ENCODE assay signal across 15 cellular contexts in genomic region chr9:122206118-122207046, GRCh38. TPM values are rescaled to one million over a fixed set of nuclear protein-coding genes. Genes with fewer than 3 reads are reported as not detected.
DNase-seq lines count a peak whose midpoint lies in the region; ATAC-seq and TF ChIP-seq lines count a peak whose summit lies in the region.
"Had no signal": no experiment of that assay in that cellular context is flagged by ENCODE, and none has a peak within 500 bp of the region (broad histone marks: within the 10 kb centered on the region; RNA-seq: fewer than 3 reads in every experiment).

No MANE protein-coding gene starts in this region.

- H3K27me3 ChIP-seq in RWPE2 (ENCODE audit: insufficient read depth, poor library complexity, severe bottlenecking) (no peaks in the 10 kb centered on the region), ovary (no peaks in the 10 kb centered on the region)
- H3K27me3 ChIP-seq: right atrium auricular region had no signal

- TF ChIP-seq CTCF in RWPE2 (IDR thresholded peaks at IDR 0.05; ENCODE audit: poor library complexity, severe bottlenecking): no peak
- TF ChIP-seq CTCF in fibroblast of mammary gland (conservative IDR thresholded peaks at IDR 0.05; ENCODE audit: control insufficient read depth, insufficient read depth, low read depth, low read length): no peak
- TF ChIP-seq CTCF in retinal pigment epithelial cell (conservative IDR thresholded peaks at IDR 0.05; ENCODE audit: low read depth, low read length): no peak
- no peak for TF ChIP-seq CTCF in ovary (IDR thresholded peaks at IDR 0.05)

- ATAC-seq in RWPE2 (ENCODE audit: low read depth): peak; percentile 60
- ATAC-seq: activated CD8-positive, alpha-beta T cell treated with anti-CD3 and anti-CD28 coated beads, Interleukin-2, amount 10 ng/mL, durations not matched to agents 7 days and 5 days had no signal

- WGBS in ovary, 3 donors: 72 to 78% (median 77%) methylated on average over 9 of the region's 9 CpGs

- no peaks in the 10 kb centered on the region for H3K36me3 ChIP-seq in RWPE2 (ENCODE audit: low read depth)
- no peaks in the 10 kb centered on the region for H3K36me3 ChIP-seq in ovary
- H3K36me3 ChIP-seq: esophagus muscularis mucosa, right atrium auricular region, thoracic aorta had no signal

- H3K27ac ChIP-seq in RWPE2 (ENCODE audit: poor library complexity, severe bottlenecking) (no peak overlapping the region), ovary (no peak overlapping the region)
- H3K27ac ChIP-seq: esophagus muscularis mucosa, right atrium auricular region, thoracic aorta had no signal

- intact Hi-C loops in ovary (cut with DNase I): no loop called here

- DNase-seq in GM03348 (ENCODE audit: low spot score): peak; percentile 91
- no peak for DNase-seq in RWPE2 (ENCODE audit: low spot score)
- peak; percentile 85 for DNase-seq in fibroblast of mammary gland (ENCODE audit: low read depth)
- peak; percentile 73 for DNase-seq in retinal pigment epithelial cell (ENCODE audit: low read depth)
- DNase-seq in stimulated activated CD4-positive, alpha-beta T cell treated with anti-CD3 and anti-CD28 coated beads, Interleukin-12 subunit alpha, Interleukin-12 subunit beta, amount 100 ng/mL, for 4 hours: no peak
- no peak for DNase-seq in ovary
- DNase-seq in DMS79 treated with DMSO at 0.1 percent for 48 hours (lab: John Stamatoyannopoulos, UW): no peak
- DNase-seq in stimulated activated CD4-positive, alpha-beta T cell treated with anti-CD3 and anti-CD28 coated beads, Interleukin-4, amount 100 ng/mL, for 1 hour: no peak
- DNase-seq: activated CD8-positive, alpha-beta T cell treated with anti-CD3 and anti-CD28 coated beads, Interleukin-2, amount 10 ng/mL, durations not matched to agents 7 days and 5 days; activated naive CD4-positive, alpha-beta T cell treated with Interleukin-2 at 50 U/mL for 16 hours; CD8-positive, alpha-beta memory T cell; NCI-H446 had no signal

- no peaks in the 10 kb centered on the region for H3K4me1 ChIP-seq in RWPE2 (ENCODE audit: insufficient read depth, poor library complexity, severe bottlenecking)
- no peaks in the 10 kb centered on the region for H3K4me1 ChIP-seq in ovary (ENCODE audit: insufficient read depth)
- H3K4me1 ChIP-seq: esophagus muscularis mucosa, right atrium auricular region had no signal

- H3K9me3 ChIP-seq in RWPE2 (ENCODE audit: severe bottlenecking) (no peaks in the 10 kb centered on the region), ovary (no peaks in the 10 kb centered on the region)
- H3K9me3 ChIP-seq: esophagus muscularis mucosa, right atrium auricular region, thoracic aorta had no signal

- no peak overlapping the region for H3K4me3 ChIP-seq in RWPE2 (ENCODE audit: severe bottlenecking)
- no peak overlapping the region for H3K4me3 ChIP-seq in fibroblast of mammary gland (ENCODE audit: control insufficient read depth, low read depth, low read length)
- no peak overlapping the region for H3K4me3 ChIP-seq in retinal pigment epithelial cell (ENCODE audit: low read length)
- H3K4me3 ChIP-seq in ovary: no peak overlapping the region
- H3K4me3 ChIP-seq: esophagus muscularis mucosa, right atrium auricular region, thoracic aorta had no signal

- no peak for TF ChIP-seq EP300 in ovary (IDR thresholded peaks at IDR 0.05)

- no peak for TF ChIP-seq POLR2A in ovary (IDR thresholded peaks at IDR 0.05)

RNA-seq across cellular contexts. Expression of gene LHX6, which starts 22.4 kb away (rescaled TPM):
- 1 to 10 TPM in 6 of 7 donors, under 1 TPM in 1; 0.46 to 8.8 (median 2.1) TPM for total RNA-seq in ovary
- 1 to 10 TPM; 5.0 to 6.6 TPM for polyA plus RNA-seq in ovary
- total RNA-seq: activated CD8-positive, alpha-beta T cell treated with anti-CD3 and anti-CD28 coated beads, Interleukin-2, amount 10 ng/mL, durations not matched to agents 7 days and 5 days; CD8-positive, alpha-beta memory T cell had no signal
- polyA plus RNA-seq: CD8-positive, alpha-beta memory T cell had no signal

RNA-seq across cellular contexts. Expression of gene MORN5, which starts 46.7 kb away (rescaled TPM):
- total RNA-seq in ovary: 10 to 100 TPM in 1 of 7 donors, 1 to 10 TPM in 2, under 1 TPM in 2, not detected in 2; 0.63 to 25.4 (median 1.6) TPM
- polyA plus RNA-seq in ovary: 1 to 10 TPM in 1 of 2 donors, under 1 TPM in 1; 0.86 to 3.0 TPM
- total RNA-seq: activated CD8-positive, alpha-beta T cell treated with anti-CD3 and anti-CD28 coated beads, Interleukin-2, amount 10 ng/mL, durations not matched to agents 7 days and 5 days; CD8-positive, alpha-beta memory T cell; right atrium auricular region; thoracic aorta had no signal
- polyA plus RNA-seq: CD8-positive, alpha-beta memory T cell had no signal

RNA-seq across cellular contexts. Expression of gene NDUFA8, which starts 46.8 kb away (rescaled TPM):
- 10 to 100 TPM; 17.2 to 37.6 (median 32.0) TPM for total RNA-seq in ovary
- polyA plus RNA-seq in ovary: 10 to 100 TPM; 49.8 to 88.0 TPM

RNA-seq across cellular contexts. Expression of gene RBM18, which starts 58.3 kb away (rescaled TPM):
- total RNA-seq in ovary: 10 to 100 TPM in 6 of 7 donors, 1 to 10 TPM in 1; 8.3 to 23.7 (median 17.0) TPM
- polyA plus RNA-seq in ovary: 10 to 100 TPM in 1 of 2 donors, 1 to 10 TPM in 1; 9.5 to 25.0 TPM

RNA-seq across cellular contexts. Expression of gene MRRF, which starts 58.3 kb away (rescaled TPM):
- total RNA-seq in ovary: 10 to 100 TPM; 17.9 to 28.5 (median 22.2) TPM
- polyA plus RNA-seq in ovary: 10 to 100 TPM; 15.6 to 29.8 TPM

Comparison
In these comparisons a context has a peak if more than half of its experiments do, and no peak if none do; other contexts are left out.
1. DNase-seq: peak in GM03348 (single experiment), fibroblast of mammary gland (single experiment) and retinal pigment epithelial cell (single experiment); none in RWPE2 (single experiment), stimulated activated CD4-positive, alpha-beta T cell treated with anti-CD3 and anti-CD28 coated beads, Interleukin-12 subunit alpha, Interleukin-12 subunit beta, amount 100 ng/mL, for 4 hours (single experiment), ovary (0 of 5), DMS79 treated with DMSO at 0.1 percent for 48 hours (single experiment) and stimulated activated CD4-positive, alpha-beta T cell treated with anti-CD3 and anti-CD28 coated beads, Interleukin-4, amount 100 ng/mL, for 1 hour (single experiment).